In genomic region chr9:88197781-88198345, GRCh38 we compare ENCODE assay signal across 1 cellular context.
TF ChIP-seq lines count a peak whose summit lies in the region.

No MANE protein-coding gene starts in this region.

TF ChIP-seq in A549, 52 proteins besides CTCF, POLR2A, EP300 and RAD21 (continued from another document):
- TF ChIP-seq REST (IDR thresholded peaks at IDR 0.05), result no peak
- peak; percentile 58; the same call in 1 of the 2 replicates for TF ChIP-seq HOXB5 (CRISPR knock-in tag; IDR thresholded peaks at IDR 0.05)
- no peak for TF ChIP-seq SREBF2 (IDR thresholded peaks at IDR 0.05)
- TF ChIP-seq RCOR1 (IDR thresholded peaks at IDR 0.05; ENCODE audit: low read depth, low read length), result no peak
- TF ChIP-seq, protein P1, sequence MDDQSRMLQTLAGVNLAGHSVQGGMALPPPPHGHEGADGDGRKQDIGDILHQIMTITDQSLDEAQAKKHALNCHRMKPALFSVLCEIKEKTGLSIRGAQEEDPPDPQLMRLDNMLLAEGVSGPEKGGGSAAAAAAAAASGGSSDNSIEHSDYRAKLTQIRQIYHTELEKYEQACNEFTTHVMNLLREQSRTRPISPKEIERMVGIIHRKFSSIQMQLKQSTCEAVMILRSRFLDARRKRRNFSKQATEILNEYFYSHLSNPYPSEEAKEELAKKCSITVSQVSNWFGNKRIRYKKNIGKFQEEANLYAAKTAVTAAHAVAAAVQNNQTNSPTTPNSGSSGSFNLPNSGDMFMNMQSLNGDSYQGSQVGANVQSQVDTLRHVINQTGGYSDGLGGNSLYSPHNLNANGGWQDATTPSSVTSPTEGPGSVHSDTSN (IDR thresholded peaks at IDR 0.05), result 0 out of 2 replicates have a peak, but pooled peaks have one; percentile 40
- TF ChIP-seq KDM1A (IDR thresholded peaks at IDR 0.05; ENCODE audit: low read depth), result no peak
- no peak for TF ChIP-seq ZNF302 (CRISPR knock-in tag; IDR thresholded peaks at IDR 0.05)
- no peak for TF ChIP-seq HEYL (CRISPR knock-in tag; IDR thresholded peaks at IDR 0.05)
- no peak for TF ChIP-seq HES2 (IDR thresholded peaks at IDR 0.05)
- peak; percentile 86 for TF ChIP-seq GATA3 (IDR thresholded peaks at IDR 0.05; ENCODE audit: borderline replicate concordance)
- no peak for TF ChIP-seq ZSCAN20 (CRISPR knock-in tag; IDR thresholded peaks at IDR 0.05)
- TF ChIP-seq CEBPB (IDR thresholded peaks at IDR 0.05), result peak in 1 of 2 experiments; percentile 62; a peak in 1 of 4 replicates
- no peak for TF ChIP-seq NPAS2 (CRISPR knock-in tag; IDR thresholded peaks at IDR 0.05; ENCODE audit: borderline replicate concordance)
- TF ChIP-seq, protein P2, sequence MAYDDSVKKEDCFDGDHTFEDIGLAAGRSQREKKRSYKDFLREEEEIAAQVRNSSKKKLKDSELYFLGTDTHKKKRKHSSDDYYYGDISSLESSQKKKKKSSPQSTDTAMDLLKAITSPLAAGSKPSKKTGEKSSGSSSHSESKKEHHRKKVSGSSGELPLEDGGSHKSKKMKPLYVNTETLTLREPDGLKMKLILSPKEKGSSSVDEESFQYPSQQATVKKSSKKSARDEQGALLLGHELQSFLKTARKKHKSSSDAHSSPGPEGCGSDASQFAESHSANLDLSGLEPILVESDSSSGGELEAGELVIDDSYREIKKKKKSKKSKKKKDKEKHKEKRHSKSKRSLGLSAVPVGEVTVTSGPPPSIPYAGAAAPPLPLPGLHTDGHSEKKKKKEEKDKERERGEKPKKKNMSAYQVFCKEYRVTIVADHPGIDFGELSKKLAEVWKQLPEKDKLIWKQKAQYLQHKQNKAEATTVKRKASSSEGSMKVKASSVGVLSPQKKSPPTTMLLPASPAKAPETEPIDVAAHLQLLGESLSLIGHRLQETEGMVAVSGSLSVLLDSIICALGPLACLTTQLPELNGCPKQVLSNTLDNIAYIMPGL (CRISPR knock-in tag; IDR thresholded peaks at IDR 0.05; ENCODE audit: borderline replicate concordance), result no peak
- TF ChIP-seq, protein P3, sequence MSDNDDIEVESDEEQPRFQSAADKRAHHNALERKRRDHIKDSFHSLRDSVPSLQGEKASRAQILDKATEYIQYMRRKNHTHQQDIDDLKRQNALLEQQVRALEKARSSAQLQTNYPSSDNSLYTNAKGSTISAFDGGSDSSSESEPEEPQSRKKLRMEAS (IDR thresholded peaks at IDR 0.05), result peak; percentile 92
- no peak for TF ChIP-seq POLR2AphosphoS2 (conservative IDR thresholded peaks at IDR 0.05; ENCODE audit: low read length)
- no peak for TF ChIP-seq CBX8 (IDR thresholded peaks at IDR 0.05)
- no peak for TF ChIP-seq MAFK (IDR thresholded peaks at IDR 0.05; ENCODE audit: partially characterized antibody)
